ENCODE assay signal across 11 cellular contexts in the genomic region with DNA sequence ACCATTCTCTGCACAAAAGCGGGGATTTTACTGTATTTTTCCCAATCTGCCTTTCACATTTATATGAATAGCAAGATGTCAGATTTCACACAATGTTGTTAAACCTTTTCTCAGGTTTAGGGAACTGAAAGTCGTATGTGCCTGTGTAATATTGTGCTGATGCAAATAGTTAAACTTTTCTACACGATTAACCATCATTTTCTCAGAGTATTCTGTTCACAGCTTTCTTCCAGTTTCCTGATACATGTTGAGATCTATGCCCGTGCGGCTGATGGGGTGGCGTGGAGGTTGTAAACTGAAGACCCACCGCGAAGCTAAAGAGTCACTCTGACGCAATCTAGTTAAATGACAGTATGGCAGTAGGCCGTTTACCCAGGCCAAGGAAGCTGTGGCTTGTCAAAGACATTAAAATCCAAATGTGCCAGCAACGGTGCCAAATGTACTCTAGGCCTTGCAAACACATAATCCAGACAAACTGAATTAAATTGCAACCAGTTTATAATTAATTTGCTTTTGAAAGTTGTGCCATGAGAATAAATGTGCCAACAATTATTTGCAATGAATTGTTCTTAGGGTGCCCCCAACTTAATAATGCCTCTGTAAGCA.
A peak's percentile ranks its signal among the peaks of the same experiment; 100 is the strongest.
DNase-seq lines count a peak whose midpoint lies in the region; ATAC-seq, FAIRE-seq and TF ChIP-seq lines count a peak whose summit lies in the region.
"Had no signal": no experiment of that assay in that cellular context is flagged by ENCODE, and none has a peak within 500 bp of the region (broad histone marks: within the 10 kb centered on the region; RNA-seq: fewer than 3 reads in every experiment).

No MANE protein-coding gene starts in this region.

- DNase-seq in AG10803 (ENCODE audit: low read depth) (peak; percentile 68), GM19239 (ENCODE audit: insufficient read length, low spot score) (peak; percentile 17), NAMALWA (ENCODE audit: low spot score) (peak; percentile 96), GM03348 (ENCODE audit: low spot score) (no peak), left ventricle myocardium superior (no peak), globus pallidus (ENCODE audit: low spot score) (no peak), NCI-H1417 treated with DMSO at 0.1 percent for 48 hours (lab: John Stamatoyannopoulos, UW) (no peak)
- DNase-seq: activated T-cell treated with anti-CD3 and anti-CD28 coated beads, Interleukin-2, amount 50 U/mL, for 24 hours; endodermal cell; PC-9 had no signal

- H3K4me3 ChIP-seq in AG10803 (ENCODE audit: low read length): no peak overlapping the region
- H3K4me3 ChIP-seq: PC-9 had no signal

- TF ChIP-seq CTCF in AG10803 (conservative IDR thresholded peaks at IDR 0.05; ENCODE audit: low read length): no peak

- ATAC-seq in HG02938 (IDR thresholded peaks at IDR 0.05; ENCODE audit: unreplicated experiment) (peak; percentile 87), left ventricle myocardium superior (no peak)

- intact Hi-C loops in left ventricle myocardium superior (cut with micrococcal nuclease): no loop called here

- peak; percentile 100 for FAIRE-seq in GM19239 (lab: Jason Lieb, UNC)

Comparison
In these comparisons a context has a peak if more than half of its experiments do, and no peak if none do; other contexts are left out.
1. DNase-seq: peak in AG10803 (single experiment), GM19239 (single experiment) and NAMALWA (single experiment); none in GM03348 (single experiment), left ventricle myocardium superior (single experiment), globus pallidus (single experiment) and NCI-H1417 treated with DMSO at 0.1 percent for 48 hours (single experiment).